Comparison of ENCODE assay signal across 15 cellular contexts in the genomic region with DNA sequence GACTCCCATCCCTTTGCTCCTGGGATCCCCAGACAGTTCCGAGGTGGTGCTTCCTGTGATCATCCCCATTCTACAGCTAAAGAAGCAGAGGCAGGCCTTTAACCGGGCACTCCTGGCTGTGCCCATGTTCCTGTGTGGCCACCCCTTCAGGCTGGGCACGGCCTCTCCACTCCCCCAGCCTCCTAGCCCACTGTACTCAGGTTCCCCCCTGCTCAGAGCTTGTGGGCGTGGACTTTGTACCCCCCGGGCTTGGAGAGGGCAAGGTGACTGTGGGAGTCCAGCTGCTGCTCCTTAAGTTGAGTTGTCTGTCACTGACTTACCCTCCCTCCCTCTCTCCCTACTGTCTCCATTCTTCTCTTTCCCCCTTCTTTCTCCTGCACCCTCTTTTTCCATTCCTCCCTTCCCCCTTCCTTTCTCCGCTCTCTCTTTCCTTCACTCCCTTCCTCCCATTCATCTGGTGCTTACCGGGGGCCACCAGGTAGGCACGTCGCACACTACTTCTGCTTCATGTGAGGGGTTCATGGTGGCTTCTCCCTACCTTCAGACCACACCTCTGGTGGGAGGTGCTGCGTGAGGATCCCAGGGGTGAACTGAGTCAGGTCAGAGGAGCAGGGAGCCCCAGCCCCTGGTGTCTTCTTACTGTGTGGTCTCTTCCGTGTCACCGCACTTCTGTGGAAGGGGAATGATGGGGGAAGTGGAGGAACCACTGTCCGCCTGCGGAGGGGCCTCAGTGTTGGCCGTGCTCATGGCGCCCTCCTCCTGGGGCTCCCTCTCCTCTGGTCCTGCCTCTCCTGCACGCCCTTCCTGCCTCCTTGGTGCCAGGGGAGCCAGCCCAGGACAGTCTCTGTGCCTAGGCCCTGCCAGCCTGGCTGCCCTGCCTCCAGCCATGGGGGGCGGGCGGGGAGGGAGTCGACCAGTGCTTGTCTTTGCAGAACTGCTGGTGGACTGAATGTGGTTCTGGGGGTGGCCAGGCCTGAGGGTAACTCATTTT. TPM values are rescaled to one million over a fixed set of nuclear protein-coding genes. Genes with fewer than 3 reads are reported as not detected.
DNase-seq lines count a peak whose midpoint lies in the region; ATAC-seq and TF ChIP-seq lines count a peak whose summit lies in the region.
"Had no signal": no experiment of that assay in that cellular context is flagged by ENCODE, and none has a peak within 500 bp of the region (broad histone marks: within the 10 kb centered on the region; RNA-seq: fewer than 3 reads in every experiment).

No MANE protein-coding gene starts in this region.

- peaks cover 23% of the 10 kb centered on the region for H3K36me3 Mint-ChIP-seq in central memory CD8-positive, alpha-beta T cell (ENCODE audit: insufficient read depth)
- H3K36me3 Mint-ChIP-seq in naive thymus-derived CD8-positive, alpha-beta T cell, result peaks cover 0 to 14% (median 7%) of the 10 kb centered on the region in 3 donors

- H3K9me3 Mint-ChIP-seq in central memory CD8-positive, alpha-beta T cell, result no peaks in the 10 kb centered on the region
- no peaks in the 10 kb centered on the region for H3K9me3 Mint-ChIP-seq in naive thymus-derived CD8-positive, alpha-beta T cell

- no peak overlapping the region for H2BK120ac ChIP-seq in IMR-90 (ENCODE audit: low read depth, low read length)

- peak overlapping the region; percentile 9 for H2AK9ac ChIP-seq in IMR-90 (replicated peaks; ENCODE audit: low read depth, low read length, poor library complexity)

- TF ChIP-seq POLR2A in IMR-90 (IDR thresholded peaks at IDR 0.05; ENCODE audit: low read depth, low read length), result no peak

- H3K9me1 ChIP-seq in IMR-90 (ENCODE audit: insufficient read depth, low read length), result peaks cover 19% of the 10 kb centered on the region

- H3K27ac Mint-ChIP-seq in central memory CD8-positive, alpha-beta T cell (ENCODE audit: low read depth), result peak overlapping the region; percentile 84
- peak overlapping the region in 7 of 10 donors; percentile 24 to 64 (median 29) for H3K27ac Mint-ChIP-seq in naive thymus-derived CD8-positive, alpha-beta T cell

- no peak overlapping the region for H4K91ac ChIP-seq in IMR-90 (ENCODE audit: insufficient read depth, low read depth, low read length)

- H3K4ac ChIP-seq in IMR-90 (ENCODE audit: low read depth, low read length), result no peak overlapping the region

- ATAC-seq in IMR-90 (ENCODE audit: low read depth) (no peak), HG03175 (IDR thresholded peaks at IDR 0.05; ENCODE audit: unreplicated experiment) (no peak)
- ATAC-seq in central memory CD8-positive, alpha-beta T cell (replicated peaks; ENCODE audit: extremely low read depth, poor library complexity, severe bottlenecking), result no peak
- no peak for ATAC-seq in naive thymus-derived CD8-positive, alpha-beta T cell

- H4K8ac ChIP-seq in IMR-90 (ENCODE audit: low read depth in 2 of 2, low read length in 2 of 2), result no peak overlapping the region

- H3K56ac ChIP-seq in IMR-90 (ENCODE audit: extremely low read depth, insufficient read depth, low read length), result no peak overlapping the region

- no peak overlapping the region for H3K9ac ChIP-seq in IMR-90 (ENCODE audit: low read depth, low read length)

- H3K23ac ChIP-seq in IMR-90 (ENCODE audit: low read depth, low read length), result no peak overlapping the region

- peaks cover 39 to 73% of the 10 kb centered on the region in 2 experiments for H3K79me1 ChIP-seq in IMR-90 (ENCODE audit: low read depth in 1 of 2, low read length in 2 of 2)

- H2AFZ ChIP-seq in IMR-90 (replicated peaks; ENCODE audit: low read length, poor library complexity), result no peak overlapping the region

- CTCF ChIA-PET in IMR-90 (lab: Yijun Ruan, JAX), result interaction anchor here (0.5 kb wide), 1 partner anchor 11 kb away, joined by 3 read pairs; no protein-coding TSS in a partner anchor

- H2BK5ac ChIP-seq in IMR-90 (ENCODE audit: low read depth, low read length, poor library complexity, severe bottlenecking), result no peak overlapping the region

- H2AK5ac ChIP-seq in IMR-90 (ENCODE audit: low read depth, low read length), result peak overlapping the region; percentile 14; the same call in 1 of the 2 replicates

- DNase-seq in IMR-90, result no peak
- no peak for DNase-seq in central memory CD8-positive, alpha-beta T cell (ENCODE audit: low spot score in 2 of 2)
- DNase-seq in naive thymus-derived CD8-positive, alpha-beta T cell, result no peak
- no peak for DNase-seq in stimulated activated CD4-positive, alpha-beta T cell treated with anti-CD3 and anti-CD28 coated beads, Interleukin-12 subunit alpha, Interleukin-12 subunit beta, amount 100 ng/mL, for 4 hours
- DNase-seq in activated T-cell treated with anti-CD3 and anti-CD28 coated beads, Interleukin-2, amount 50 U/mL, for 48 hours, result no peak
- DNase-seq: activated CD4-positive, alpha-beta T cell treated with anti-CD3 and anti-CD28 coated beads, Interleukin-2, amount 50 U/mL, for 4 hours; anterior cingulate cortex; DND-41; NCI-H2081; retina; SIG-M5; stimulated activated CD4-positive, alpha-beta T cell treated with anti-CD3 and anti-CD28 coated beads, Interleukin-2, amount 100 ng/mL, for 48 hours had no signal

- H3K36me3 ChIP-seq in IMR-90 (ENCODE audit: control insufficient read depth, insufficient read depth, low read length) (peaks cover 3% of the 10 kb centered on the region; the same call in 1 of the 2 replicates), thymus (ENCODE audit: control insufficient read depth, insufficient read depth) (peaks cover 9% of the 10 kb centered on the region)

- TF ChIP-seq CTCF in IMR-90 (conservative IDR thresholded peaks at IDR 0.05; ENCODE audit: low read depth, low read length), result no peak

- intact Hi-C loops in IMR-90 (cut with micrococcal nuclease), result no loop called here

- H3K27ac ChIP-seq in IMR-90 (ENCODE audit: insufficient read depth, low read length) (no peak overlapping the region), thymus (ENCODE audit: low read depth) (peak overlapping the region; percentile 43)
- H3K27ac ChIP-seq: C4-2B had no signal

- H3K4me3 Mint-ChIP-seq in central memory CD8-positive, alpha-beta T cell, result no peak overlapping the region
- no peak overlapping the region for H3K4me3 Mint-ChIP-seq in naive thymus-derived CD8-positive, alpha-beta T cell

- no peak overlapping the region for H3K4me2 ChIP-seq in IMR-90 (ENCODE audit: low read depth, low read length)

- H3K27me3 Mint-ChIP-seq in central memory CD8-positive, alpha-beta T cell, result no peaks in the 10 kb centered on the region
- no peaks in the 10 kb centered on the region for H3K27me3 Mint-ChIP-seq in naive thymus-derived CD8-positive, alpha-beta T cell

- H3K27me3 ChIP-seq in IMR-90 (ENCODE audit: control insufficient read depth, insufficient read depth, low read length) (no peaks in the 10 kb centered on the region), thymus (ENCODE audit: control insufficient read depth, insufficient read depth) (no peaks in the 10 kb centered on the region)

- dilution Hi-C loops in IMR-90 (cut with HindIII; ENCODE audit: low sequenced_read_pairs, unreplicated experiment), result no loop called here

- TF ChIP-seq RAD21 in IMR-90 (IDR thresholded peaks at IDR 0.05; ENCODE audit: low read length), result no peak

- H4K5ac ChIP-seq in IMR-90 (ENCODE audit: low read depth, low read length), result no peak overlapping the region

- H3K4me3 ChIP-seq in IMR-90 (ENCODE audit: insufficient read depth, low read depth, low read length) (no peak overlapping the region), thymus (ENCODE audit: low read length) (no peak overlapping the region)

- peaks cover 86% of the 10 kb centered on the region for H3K4me1 Mint-ChIP-seq in central memory CD8-positive, alpha-beta T cell
- H3K4me1 Mint-ChIP-seq in naive thymus-derived CD8-positive, alpha-beta T cell, result peaks cover 42 to 95% (median 93%) of the 10 kb centered on the region in 4 donors

- H3K14ac ChIP-seq in IMR-90 (replicated peaks; ENCODE audit: low read depth, low read length), result no peak overlapping the region

- H2BK15ac ChIP-seq in IMR-90 (ENCODE audit: low read depth, low read length), result peak overlapping the region; percentile 30; the same call in 1 of the 3 replicates

- H3K4me1 ChIP-seq in IMR-90 (ENCODE audit: control insufficient read depth, insufficient read depth, low read length), result peaks cover 11% of the 10 kb centered on the region
- peaks cover 25% of the 10 kb centered on the region for H3K4me1 ChIP-seq in thymus (ENCODE audit: control insufficient read depth, insufficient read depth, low read length)

- in situ Hi-C loops in IMR-90 (cut with MboI; ENCODE audit: low sequenced_read_pairs), result no loop called here

- POLR2A ChIA-PET in IMR-90 (lab: Charles Lee; ENCODE audit: unreplicated experiment), result interaction anchor here (0.8 kb wide), 1 partner anchor 22 kb away, joined by 22 read pairs; no protein-coding TSS in a partner anchor
- POLR2A ChIA-PET in naive thymus-derived CD8-positive, alpha-beta T cell (lab: Charles Lee), result interaction anchor here (1.4 kb wide), 1 partner anchor 28 kb away, joined by 3 read pairs; no protein-coding TSS in a partner anchor

- 83 to 100% methylated on average over 1 to 3 of the region's 20 CpGs for WGBS in IMR-90 (ENCODE audit: extremely low coverage in 2 of 2, insufficient read length in 1 of 2), 2 experiments
- WGBS in thymus, result 96% methylated on average over 20 of the region's 20 CpGs

- no TSS peak for BruUV-seq in IMR-90 (replicated peaks; lab: Mats Ljungman, UMichigan)

- no peaks in the 10 kb centered on the region for H3K9me3 ChIP-seq in IMR-90 (ENCODE audit: control insufficient read depth, insufficient read depth, low read length)
- peaks cover 1% of the 10 kb centered on the region for H3K9me3 ChIP-seq in thymus (ENCODE audit: control insufficient read depth)

- H3K18ac ChIP-seq in IMR-90 (ENCODE audit: low read depth, low read length), result no peak overlapping the region

- H4K20me1 ChIP-seq in IMR-90 (ENCODE audit: insufficient read depth, low read length), result peaks cover 72% of the 10 kb centered on the region

- no peak overlapping the region for H2BK20ac ChIP-seq in IMR-90 (ENCODE audit: low read depth, low read length)

TF ChIP-seq in IMR-90, 13 proteins besides CTCF, POLR2A, EP300 and RAD21 (continues in another document):
- TF ChIP-seq RFX5 (IDR thresholded peaks at IDR 0.05; ENCODE audit: low read depth, low read length) (no peak), CHD1 (IDR thresholded peaks at IDR 0.05; ENCODE audit: low read depth, low read length) (no peak), SMC3 (IDR thresholded peaks at IDR 0.05; ENCODE audit: low read depth, low read length) (no peak), RCOR1 (IDR thresholded peaks at IDR 0.05; ENCODE audit: insufficient replicate concordance, low read length) (no peak), NFE2L2 (IDR thresholded peaks at IDR 0.05; ENCODE audit: low read depth, low read length) (no peak), MAFK (IDR thresholded peaks at IDR 0.05; ENCODE audit: low read depth, low read length) (no peak), CEBPB (IDR thresholded peaks at IDR 0.05; ENCODE audit: low read depth, low read length) (no peak)

RNA-seq across cellular contexts. Expression of gene CMIP, which starts 29.7 kb away (rescaled TPM):
- 3.2 and 3.9 TPM in 2 replicates for total RNA-seq in IMR-90 (2012; rRNA removed)
- polyA plus RNA-seq in IMR-90 (2012; rRNA removed) (10.2 and 11.6 TPM in 2 replicates), thymus (19.4 TPM)
- 9.7 and 13.7 TPM in 2 replicates for polyA plus RNA-seq in IMR-90 (2012; cell fraction: cytosol; rRNA removed)
- 12.7 and 18.3 TPM in 2 replicates for polyA plus RNA-seq in IMR-90 (2012; cell fraction: nucleus; rRNA removed; ENCODE audit: low replicate concordance)
- 10 to 100 TPM; 38.8 to 41.5 TPM for total RNA-seq in naive thymus-derived CD8-positive, alpha-beta T cell
- 1 to 10 TPM in 1 of 3 donors, under 1 TPM in 2; 0.31 to 1.3 (median 0.65) TPM for polyA plus RNA-seq in naive thymus-derived CD8-positive, alpha-beta T cell
